ENCODE assay signal across 8 cellular contexts in the genomic region with DNA sequence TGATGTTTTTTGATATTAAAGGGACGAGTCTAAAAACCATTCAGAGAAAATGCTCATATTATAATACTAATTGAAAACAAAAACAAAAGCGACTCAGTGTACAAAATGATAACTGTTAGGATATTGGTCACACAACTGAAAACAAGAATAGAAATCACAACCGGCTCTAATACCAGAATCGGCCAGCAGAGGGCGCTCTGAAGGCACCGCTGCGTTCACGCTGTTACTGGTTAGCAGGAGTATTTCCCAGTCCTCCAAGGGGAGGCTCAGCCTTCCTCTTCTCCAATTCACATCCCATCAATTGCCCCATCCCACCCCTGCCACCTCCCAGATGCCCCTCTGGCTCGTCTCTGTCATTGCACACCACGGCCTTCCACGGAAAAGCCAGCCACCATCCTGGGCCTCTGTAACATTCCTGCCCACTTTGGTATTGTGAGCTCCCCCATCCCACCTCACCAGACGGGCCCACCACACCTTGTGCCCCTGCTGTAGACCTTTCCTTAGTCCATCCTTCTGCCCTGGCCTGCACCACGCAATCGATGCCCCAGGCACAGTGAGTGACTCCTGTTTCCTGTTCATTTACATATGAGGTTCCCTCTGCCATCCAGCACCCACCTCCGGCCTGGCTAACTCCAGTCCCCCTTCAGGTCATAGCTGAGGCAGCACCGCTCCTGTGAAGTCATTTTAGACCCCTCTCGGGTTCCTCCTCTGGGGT. TPM values are rescaled to one million over a fixed set of nuclear protein-coding genes. Genes with fewer than 3 reads are reported as not detected.
A peak's percentile ranks its signal among the peaks of the same experiment; 100 is the strongest.
DNase-seq lines count a peak whose midpoint lies in the region; ATAC-seq, FAIRE-seq and TF ChIP-seq lines count a peak whose summit lies in the region.

No MANE protein-coding gene starts in this region.

- intact Hi-C loops in body of pancreas (cut with DNase I) = no loop called here

- H3K9me3 ChIP-seq in body of pancreas = no peaks in the 10 kb centered on the region

- no peaks in the 10 kb centered on the region for H3K36me3 ChIP-seq in body of pancreas (replicated peaks in 1 of 2; ENCODE audit: insufficient read depth in 1 of 2, low read depth in 2 of 2)

- TF ChIP-seq CTCF in NB4 (IDR thresholded peaks at IDR 0.05; ENCODE audit: low read depth, low read length) = peak; percentile 74
- TF ChIP-seq CTCF in body of pancreas (IDR thresholded peaks at IDR 0.05) = peak; percentile 82 to 96 (median 89)

- FAIRE-seq in TTC549 (lab: Jason Lieb, UNC) = peak; percentile 87

- DNase-seq in activated gamma-delta T cell treated with Interleukin-2 at 50 U/mL for 16 hours (peak; percentile 71), activated gamma-delta T cell (lab: John Stamatoyannopoulos, UW) (no peak), NB4 (ENCODE audit: low read depth) (peak; percentile 62), body of pancreas (peak; percentile 71 to 84 (median 79)), iPS-NIHi11 (ENCODE audit: low spot score) (peak; percentile 67)
- peak; percentile 76 for DNase-seq in stimulated activated CD4-positive, alpha-beta T cell treated with anti-CD3 and anti-CD28 coated beads, Interleukin-12 subunit alpha, Interleukin-12 subunit beta, amount 100 ng/mL, for 4 hours

- no peaks in the 10 kb centered on the region for H3K27me3 ChIP-seq in body of pancreas

- no peak for TF ChIP-seq POLR2A in NB4 (IDR thresholded peaks at IDR 0.05; ENCODE audit: extremely low read depth, insufficient read length)
- no peak for TF ChIP-seq POLR2A in body of pancreas (IDR thresholded peaks at IDR 0.05)

- no peak overlapping the region for H3K27ac ChIP-seq in body of pancreas

- H3K4me3 ChIP-seq in NB4 (ENCODE audit: low read depth, low read length) (no peak overlapping the region), body of pancreas (no peak overlapping the region)

- H3K4me1 ChIP-seq in body of pancreas = peaks cover 17% of the 10 kb centered on the region

- WGBS in body of pancreas, 2 donors = 15 to 24% methylated on average over 17 of the region's 17 CpGs

- ATAC-seq in body of pancreas (peak; percentile 62), HG02588 (IDR thresholded peaks at IDR 0.05; ENCODE audit: unreplicated experiment) (no peak)

RNA-seq across cellular contexts. Expression of gene FAM107A, which starts 8.5 kb away (rescaled TPM):
- 10 to 100 TPM; 14.5 to 26.4 TPM for total RNA-seq in body of pancreas

RNA-seq across cellular contexts. Expression of gene ACOX2, which starts 31.7 kb away (rescaled TPM):
- 1 to 10 TPM; 2.3 to 5.9 TPM for total RNA-seq in body of pancreas
